In the genomic region with DNA sequence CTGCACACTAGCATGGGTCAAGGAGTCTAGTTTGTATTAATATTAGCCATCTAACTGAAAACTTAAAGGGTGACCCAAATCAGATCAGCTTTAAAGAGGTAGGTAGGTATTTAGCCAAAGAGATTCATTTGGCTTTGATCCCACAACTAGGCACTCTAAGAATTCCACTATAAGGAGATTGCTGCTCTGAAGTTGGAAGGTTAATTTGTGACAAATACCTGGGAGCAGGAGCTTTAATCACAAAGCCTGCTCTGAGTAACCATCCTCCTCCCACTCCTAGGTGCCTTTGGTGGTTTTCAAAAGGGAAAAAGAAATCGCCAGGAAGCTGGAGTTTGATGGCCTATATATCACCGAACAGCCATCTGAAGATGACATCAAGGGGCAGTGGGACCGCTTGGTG, we compare ENCODE assay signal across 28 cellular contexts.
"Had no signal": no experiment of that assay in that cellular context is flagged by ENCODE, and none has a peak within 500 bp of the region (broad histone marks: within the 10 kb centered on the region; RNA-seq: fewer than 3 reads in every experiment).

No MANE protein-coding gene starts in this region.

- H3K4me3 ChIP-seq: stomach, suprapubic skin, testis, thoracic aorta, thyroid gland, tibial artery, tibial nerve, transverse colon, upper lobe of left lung, upper lobe of right lung, uterus, vagina had no signal

- ATAC-seq: stimulated activated effector memory CD8-positive, alpha-beta T cell treated with anti-CD3 and anti-CD28 coated beads, Interleukin-12 subunit alpha, Interleukin-12 subunit beta, amount 100 ng/mL, for 72 hours; stimulated activated memory B cell treated with anti-CD40 and anti-IgM and Interleukin-4, amounts not matched to agents 10 μg/mL and 1 μg/mL and 100 μg/mL, for 72 hours; stimulated activated naive B cell treated with anti-CD40 and anti-IgM and Interleukin-4, amounts not matched to agents 10 μg/mL and 1 μg/mL and 100 μg/mL, for 72 hours; stimulated activated naive CD8-positive, alpha-beta T cell treated with anti-CD3 and anti-CD28 coated beads, Interleukin-15, amount 100 ng/mL, for 72 hours; stimulated activated naive CD8-positive, alpha-beta T cell treated with anti-CD3 and anti-CD28 coated beads, Interleukin-15, Interleukin-2, amounts not matched to agents 100 U/mL and 50 U/mL, for 24 hours; upper lobe of right lung had no signal

- DNase-seq: stimulated activated CD4-positive, alpha-beta T cell treated with anti-CD3 and anti-CD28 coated beads, Interleukin-2, amount 100 ng/mL, for 48 hours; stimulated activated CD4-positive, alpha-beta T cell treated with anti-CD3 and anti-CD28 coated beads, Interleukin-4, amount 100 ng/mL, for 1 hour; stimulated activated CD4-positive, alpha-beta T cell treated with anti-CD3 and anti-CD28 coated beads, Interleukin-4, amount 100 ng/mL, for 24 hours; stimulated activated CD4-positive, alpha-beta T cell treated with anti-CD3 and anti-CD28 coated beads, Interleukin-4, amount 100 ng/mL, for 4 hours; stimulated activated CD8-positive, alpha-beta memory T cell treated with anti-CD3 and anti-CD28 coated beads, Interleukin-4, amount 100 ng/mL, for 48 hours; stimulated activated naive B cell treated with anti-CD40 and anti-IgM and Interleukin-4, amounts not matched to agents 10 μg/mL and 1 μg/mL and 100 μg/mL, for 72 hours; stimulated activated naive CD4-positive, alpha-beta T cell; stimulated activated naive CD4-positive, alpha-beta T cell treated with Interleukin-2 at 50 U/mL for 16 hours; stimulated activated naive CD8-positive, alpha-beta T cell treated with anti-CD3 and anti-CD28 coated beads, Interleukin-15, amount 100 ng/mL, for 72 hours; stimulated activated naive CD8-positive, alpha-beta T cell treated with anti-CD3 and anti-CD28 coated beads, Interleukin-15, Interleukin-2, amounts not matched to agents 100 U/mL and 50 U/mL, for 24 hours; stomach; substantia nigra; testis; thyroid gland; tibial artery; transverse colon; trophoblast cell; upper lobe of left lung; upper lobe of right lung; uterus had no signal

- H3K36me3 ChIP-seq: suprapubic skin, thoracic aorta, thyroid gland, tibial artery, tibial nerve, transverse colon, upper lobe of left lung, upper lobe of right lung, uterus, vagina had no signal

- H3K36me3 Mint-ChIP-seq: stimulated activated effector memory CD8-positive, alpha-beta T cell treated with anti-CD3 and anti-CD28 coated beads, Interleukin-12 subunit alpha, Interleukin-12 subunit beta, amount 100 ng/mL, for 72 hours; stimulated activated memory B cell treated with anti-CD40 and anti-IgM and Interleukin-4, amounts not matched to agents 10 μg/mL and 1 μg/mL and 100 μg/mL, for 72 hours; stimulated activated naive B cell treated with anti-CD40 and anti-IgM and Interleukin-4, amounts not matched to agents 10 μg/mL and 1 μg/mL and 100 μg/mL, for 72 hours; type B pancreatic cell had no signal

- H3K9me3 ChIP-seq: stomach, suprapubic skin, testis, thoracic aorta, thyroid gland, tibial artery, tibial nerve, transverse colon, upper lobe of left lung, upper lobe of right lung, uterus, vagina had no signal

- H3K27me3 Mint-ChIP-seq: stimulated activated memory B cell treated with anti-CD40 and anti-IgM and Interleukin-4, amounts not matched to agents 10 μg/mL and 1 μg/mL and 100 μg/mL, for 72 hours; stimulated activated naive B cell treated with anti-CD40 and anti-IgM and Interleukin-4, amounts not matched to agents 10 μg/mL and 1 μg/mL and 100 μg/mL, for 72 hours; type B pancreatic cell had no signal

- H3K4me1 Mint-ChIP-seq: stimulated activated effector memory CD8-positive, alpha-beta T cell treated with anti-CD3 and anti-CD28 coated beads, Interleukin-12 subunit alpha, Interleukin-12 subunit beta, amount 100 ng/mL, for 72 hours; stimulated activated memory B cell treated with anti-CD40 and anti-IgM and Interleukin-4, amounts not matched to agents 10 μg/mL and 1 μg/mL and 100 μg/mL, for 72 hours; stimulated activated naive B cell treated with anti-CD40 and anti-IgM and Interleukin-4, amounts not matched to agents 10 μg/mL and 1 μg/mL and 100 μg/mL, for 72 hours; stimulated activated naive CD8-positive, alpha-beta T cell treated with anti-CD3 and anti-CD28 coated beads, Interleukin-15, amount 100 ng/mL, for 72 hours had no signal

- H3K4me1 ChIP-seq: stomach, suprapubic skin, testis, thyroid gland, tibial artery, tibial nerve, transverse colon, upper lobe of left lung, upper lobe of right lung, uterus, vagina had no signal

- H3K9me3 Mint-ChIP-seq: stimulated activated effector memory CD8-positive, alpha-beta T cell treated with anti-CD3 and anti-CD28 coated beads, Interleukin-12 subunit alpha, Interleukin-12 subunit beta, amount 100 ng/mL, for 72 hours; stimulated activated memory B cell treated with anti-CD40 and anti-IgM and Interleukin-4, amounts not matched to agents 10 μg/mL and 1 μg/mL and 100 μg/mL, for 72 hours; stimulated activated naive B cell treated with anti-CD40 and anti-IgM and Interleukin-4, amounts not matched to agents 10 μg/mL and 1 μg/mL and 100 μg/mL, for 72 hours; stimulated activated naive CD8-positive, alpha-beta T cell treated with anti-CD3 and anti-CD28 coated beads, Interleukin-15, Interleukin-2, amounts not matched to agents 100 ng/mL and 50 ng/mL, for 24 hours had no signal

- H3K27ac Mint-ChIP-seq: stimulated activated effector memory CD8-positive, alpha-beta T cell treated with anti-CD3 and anti-CD28 coated beads, Interleukin-12 subunit alpha, Interleukin-12 subunit beta, amount 100 ng/mL, for 72 hours; stimulated activated memory B cell treated with anti-CD40 and anti-IgM and Interleukin-4, amounts not matched to agents 10 μg/mL and 1 μg/mL and 100 μg/mL, for 72 hours; stimulated activated naive B cell treated with anti-CD40 and anti-IgM and Interleukin-4, amounts not matched to agents 10 μg/mL and 1 μg/mL and 100 μg/mL, for 72 hours; stimulated activated naive CD8-positive, alpha-beta T cell treated with anti-CD3 and anti-CD28 coated beads, Interleukin-15, amount 100 ng/mL, for 72 hours; stimulated activated naive CD8-positive, alpha-beta T cell treated with anti-CD3 and anti-CD28 coated beads, Interleukin-15, Interleukin-2, amounts not matched to agents 100 ng/mL and 50 ng/mL, for 24 hours; type B pancreatic cell had no signal

- H3K4me3 Mint-ChIP-seq: stimulated activated effector memory CD8-positive, alpha-beta T cell treated with anti-CD3 and anti-CD28 coated beads, Interleukin-12 subunit alpha, Interleukin-12 subunit beta, amount 100 ng/mL, for 72 hours; stimulated activated memory B cell treated with anti-CD40 and anti-IgM and Interleukin-4, amounts not matched to agents 10 μg/mL and 1 μg/mL and 100 μg/mL, for 72 hours; stimulated activated naive B cell treated with anti-CD40 and anti-IgM and Interleukin-4, amounts not matched to agents 10 μg/mL and 1 μg/mL and 100 μg/mL, for 72 hours; stimulated activated naive CD8-positive, alpha-beta T cell treated with anti-CD3 and anti-CD28 coated beads, Interleukin-15, amount 100 ng/mL, for 72 hours; stimulated activated naive CD8-positive, alpha-beta T cell treated with anti-CD3 and anti-CD28 coated beads, Interleukin-15, Interleukin-2, amounts not matched to agents 100 ng/mL and 50 ng/mL, for 24 hours; type B pancreatic cell had no signal

- H3K27me3 ChIP-seq: stomach, suprapubic skin, testis, thyroid gland, tibial artery, tibial nerve, transverse colon, upper lobe of left lung, upper lobe of right lung, uterus, vagina had no signal

- H3K27ac ChIP-seq: stomach, suprapubic skin, testis, thoracic aorta, thyroid gland, tibial artery, tibial nerve, transverse colon, upper lobe of left lung, upper lobe of right lung, uterus, vagina had no signal
